ENCODE assay signal across 2 cellular contexts in genomic region chr19:51366999-51367564, GRCh38.
TF ChIP-seq lines count a peak whose summit lies in the region.

No MANE protein-coding gene starts in this region.

TF ChIP-seq in WTC11, 78 proteins besides CTCF, POLR2A, EP300 and RAD21:
- TF ChIP-seq ERG (CRISPR knock-in tag; IDR thresholded peaks at IDR 0.05) (no peak), ZMAT4 (CRISPR knock-in tag; IDR thresholded peaks at IDR 0.05) (no peak), SMAD3 (CRISPR knock-in tag; IDR thresholded peaks at IDR 0.05; ENCODE audit: borderline replicate concordance) (no peak), MYBL2 (CRISPR knock-in tag; IDR thresholded peaks at IDR 0.05) (no peak), FOXJ3 (CRISPR knock-in tag; IDR thresholded peaks at IDR 0.05; ENCODE audit: borderline replicate concordance) (no peak), NR2C2 (CRISPR knock-in tag; IDR thresholded peaks at IDR 0.05) (no peak), ZNF671 (CRISPR knock-in tag; IDR thresholded peaks at IDR 0.05) (no peak), IRF1 (CRISPR knock-in tag; IDR thresholded peaks at IDR 0.05) (no peak), ZNF423 (CRISPR knock-in tag; IDR thresholded peaks at IDR 0.05) (no peak), ATF3 (CRISPR knock-in tag; conservative IDR thresholded peaks at IDR 0.05) (no peak), CREM (CRISPR knock-in tag; IDR thresholded peaks at IDR 0.05) (no peak), GABPB1 (CRISPR knock-in tag; IDR thresholded peaks at IDR 0.05) (no peak)

TF ChIP-seq in endothelial cell of umbilical vein, 7 proteins besides CTCF, POLR2A, EP300 and RAD21:
- no peak for TF ChIP-seq MAX (IDR thresholded peaks at IDR 0.05; ENCODE audit: insufficient read depth, insufficient read length)
- TF ChIP-seq POLR2AphosphoS5 (IDR thresholded peaks at IDR 0.05; ENCODE audit: insufficient read depth, low read depth, low read length): no peak
- no peak for TF ChIP-seq FOS (IDR thresholded peaks at IDR 0.05; ENCODE audit: borderline replicate concordance, insufficient read depth, low read length)
- no peak for TF ChIP-seq GATA2 (IDR thresholded peaks at IDR 0.05; ENCODE audit: insufficient read depth, insufficient read length, low read depth, low read length)
- no peak for TF ChIP-seq EZH2 (IDR thresholded peaks at IDR 0.05; ENCODE audit: borderline replicate concordance, low read depth, low read length, severe bottlenecking)
- TF ChIP-seq JUN (IDR thresholded peaks at IDR 0.05; ENCODE audit: borderline replicate concordance, insufficient read depth, insufficient read length, low read depth): no peak
- TF ChIP-seq MYC (IDR thresholded peaks at IDR 0.05; ENCODE audit: low read depth, low read length): no peak
